Comparison of ENCODE assay signal across 8 cellular contexts in genomic region chr4:152850377-152850776, GRCh38.
DNase-seq lines count a peak whose midpoint lies in the region; ATAC-seq and TF ChIP-seq lines count a peak whose summit lies in the region.

No MANE protein-coding gene starts in this region.

- no peak for ATAC-seq in HG03469 (IDR thresholded peaks at IDR 0.05; ENCODE audit: unreplicated experiment)

- no peaks in the 10 kb centered on the region for H3K27me3 Mint-ChIP-seq in activated naive CD8-positive, alpha-beta T cell
- no peaks in the 10 kb centered on the region for H3K27me3 Mint-ChIP-seq in activated T-helper 1 cell treated with anti-CD3 and anti-CD28 coated beads, Interleukin-12 subunit alpha, Interleukin-12 subunit beta, Interleukin-2, Interleukin-4 antibody, amounts not matched to agents 30 ng/mL and 10 ng/mL and 1 ng/mL, durations not matched to agents 14 hours and 24 hours and 36 hours (ENCODE audit: insufficient read depth)

- intact Hi-C loops in activated T-helper 1 cell treated with anti-CD3 and anti-CD28 coated beads, Interleukin-12 subunit alpha, Interleukin-12 subunit beta, Interleukin-2, Interleukin-4 antibody, amounts not matched to agents 30 ng/mL and 10 ng/mL and 1 ng/mL, durations not matched to agents 14 hours and 24 hours and 36 hours (cut with micrococcal nuclease): no loop called here

- peak overlapping the region; percentile 8 for H3K4me3 Mint-ChIP-seq in activated naive CD8-positive, alpha-beta T cell
- H3K4me3 Mint-ChIP-seq in activated T-helper 1 cell treated with anti-CD3 and anti-CD28 coated beads, Interleukin-12 subunit alpha, Interleukin-12 subunit beta, Interleukin-2, Interleukin-4 antibody, amounts not matched to agents 30 ng/mL and 10 ng/mL and 1 ng/mL, durations not matched to agents 14 hours and 24 hours and 36 hours: no peak overlapping the region

- peak overlapping the region; percentile 15; the same call in 1 of the 2 replicates for H3K4me3 ChIP-seq in GM08714 (ENCODE audit: low read length)
- no peak overlapping the region for H3K4me3 ChIP-seq in kidney epithelial cell (ENCODE audit: low read depth, low read length)

- H3K9me3 Mint-ChIP-seq in activated naive CD8-positive, alpha-beta T cell (ENCODE audit: low read depth): peaks cover 16% of the 10 kb centered on the region
- peaks cover 18% of the 10 kb centered on the region for H3K9me3 Mint-ChIP-seq in activated T-helper 1 cell treated with anti-CD3 and anti-CD28 coated beads, Interleukin-12 subunit alpha, Interleukin-12 subunit beta, Interleukin-2, Interleukin-4 antibody, amounts not matched to agents 30 ng/mL and 10 ng/mL and 1 ng/mL, durations not matched to agents 14 hours and 24 hours and 36 hours

- H3K4me1 Mint-ChIP-seq in activated naive CD8-positive, alpha-beta T cell (ENCODE audit: low read depth): peaks cover 22% of the 10 kb centered on the region
- H3K4me1 Mint-ChIP-seq in activated T-helper 1 cell treated with anti-CD3 and anti-CD28 coated beads, Interleukin-12 subunit alpha, Interleukin-12 subunit beta, Interleukin-2, Interleukin-4 antibody, amounts not matched to agents 30 ng/mL and 10 ng/mL and 1 ng/mL, durations not matched to agents 14 hours and 24 hours and 36 hours (ENCODE audit: low read depth): peaks cover 23% of the 10 kb centered on the region

- in situ Hi-C loops in KBM-7 (cut with MboI; ENCODE audit: low pct_unique_long_range_greater_than_20kb, low sequenced_read_pairs): no loop called here

- peaks cover 16% of the 10 kb centered on the region for H3K36me3 Mint-ChIP-seq in activated naive CD8-positive, alpha-beta T cell
- H3K36me3 Mint-ChIP-seq in activated T-helper 1 cell treated with anti-CD3 and anti-CD28 coated beads, Interleukin-12 subunit alpha, Interleukin-12 subunit beta, Interleukin-2, Interleukin-4 antibody, amounts not matched to agents 30 ng/mL and 10 ng/mL and 1 ng/mL, durations not matched to agents 14 hours and 24 hours and 36 hours (ENCODE audit: low read depth): peaks cover 23% of the 10 kb centered on the region

- no peaks in the 10 kb centered on the region for H3K27me3 ChIP-seq in kidney epithelial cell (ENCODE audit: control insufficient read depth, insufficient read depth, low read length)

- no peak overlapping the region for H3K27ac Mint-ChIP-seq in activated naive CD8-positive, alpha-beta T cell
- no peak overlapping the region for H3K27ac Mint-ChIP-seq in activated T-helper 1 cell treated with anti-CD3 and anti-CD28 coated beads, Interleukin-12 subunit alpha, Interleukin-12 subunit beta, Interleukin-2, Interleukin-4 antibody, amounts not matched to agents 30 ng/mL and 10 ng/mL and 1 ng/mL, durations not matched to agents 14 hours and 24 hours and 36 hours

- DNase-seq in KBM-7 (peak; percentile 79), kidney epithelial cell (ENCODE audit: low read depth) (peak; percentile 65), ureter (ENCODE audit: low spot score) (peak; percentile 68), cerebellum (ENCODE audit: low spot score) (no peak)
- no peak for DNase-seq in activated T-helper 1 cell treated with anti-CD3 and anti-CD28 coated beads, Interleukin-12 subunit alpha, Interleukin-12 subunit beta, Interleukin-2, Interleukin-4 antibody, amounts not matched to agents 30 ng/mL and 10 ng/mL and 1 ng/mL, durations not matched to agents 14 hours and 24 hours and 36 hours (ENCODE audit: low spot score)

- TF ChIP-seq CTCF in kidney epithelial cell (IDR thresholded peaks at IDR 0.05; ENCODE audit: insufficient read depth, low read length, poor library complexity, severe bottlenecking): no peak

- H3K36me3 ChIP-seq in kidney epithelial cell (ENCODE audit: control insufficient read depth, insufficient read depth, low read length): no peaks in the 10 kb centered on the region

Comparison
In these comparisons a context has a peak if more than half of its experiments do, and no peak if none do; other contexts are left out.
1. DNase-seq: peak in KBM-7 (single experiment), kidney epithelial cell (single experiment) and ureter (single experiment); none in activated T-helper 1 cell treated with anti-CD3 and anti-CD28 coated beads, Interleukin-12 subunit alpha, Interleukin-12 subunit beta, Interleukin-2, Interleukin-4 antibody, amounts not matched to agents 30 ng/mL and 10 ng/mL and 1 ng/mL, durations not matched to agents 14 hours and 24 hours and 36 hours (single experiment) and cerebellum (single experiment).